8 cellular contexts compared by ENCODE assay signal in genomic region chr5:69559908-69560330, GRCh38. TPM values are rescaled to one million over a fixed set of nuclear protein-coding genes. Genes with fewer than 3 reads are reported as not detected.
A peak's percentile ranks its signal among the peaks of the same experiment; 100 is the strongest.
DNase-seq lines count a peak whose midpoint lies in the region; ATAC-seq, FAIRE-seq and TF ChIP-seq lines count a peak whose summit lies in the region.
"Not testable (repeated sequence)": the region's sequence is repeated elsewhere in the genome, so short reads cannot be mapped to it uniquely, and the experiment has no call there.

TSS of gene GTF2H2C (plus strand) at chr5:69560191. CDS start at chr5:69565133, 4,942 bp downstream.

- H3F3A ChIP-seq in MM.1S (ENCODE audit: insufficient read depth, low read length) = not testable (repeated sequence)

- not testable (repeated sequence) for H3K27me3 ChIP-seq in MM.1S (replicated peaks; ENCODE audit: insufficient read depth, low read length); keratinocyte (ENCODE audit: control insufficient read depth, extremely low read depth, insufficient read depth, low read length); sigmoid colon; tibial nerve

- not testable (repeated sequence) for H3K9ac ChIP-seq in MM.1S (ENCODE audit: low read length)
- peak within 1 kb of the TSS; percentile 15 for H3K9ac ChIP-seq in keratinocyte (ENCODE audit: control insufficient read depth, extremely low read depth, insufficient read depth, low read length)

- H3K4me3 ChIP-seq in MM.1S (ENCODE audit: low read length) = peak within 1 kb of the TSS; percentile 45; the same call in 1 of the 2 replicates
- H3K4me3 ChIP-seq in keratinocyte (ENCODE audit: control insufficient read depth in 2 of 3, extremely low read depth in 1 of 3, insufficient read depth in 2 of 3, low read depth in 1 of 3, low read length in 3 of 3) = peak within 1 kb of the TSS; percentile 35 to 57 (median 37)
- peak within 1 kb of the TSS; percentile 38 to 49 (median 45) for H3K4me3 ChIP-seq in sigmoid colon
- H3K4me3 ChIP-seq in tibial nerve = peak within 1 kb of the TSS; percentile 24 to 55 (median 40)

- not testable (repeated sequence) for H3K9me3 ChIP-seq in MM.1S (replicated peaks; ENCODE audit: insufficient read depth, low read length); keratinocyte (ENCODE audit: control insufficient read depth, low read depth, low read length); sigmoid colon; tibial nerve

- not testable (repeated sequence) for H3K9me2 ChIP-seq in MM.1S (replicated peaks; ENCODE audit: insufficient read depth, low read length)

- H2AFZ ChIP-seq in MM.1S (ENCODE audit: low read length) (peak within 1 kb of the TSS; percentile 69), keratinocyte (ENCODE audit: control insufficient read depth, low read length) (peak within 1 kb of the TSS; percentile 69)

- H3K79me2 ChIP-seq in MM.1S (ENCODE audit: low read length); keratinocyte (ENCODE audit: control insufficient read depth, insufficient read depth, low read length): not testable (repeated sequence)

- not testable (repeated sequence) for FAIRE-seq in keratinocyte (lab: Jason Lieb, UNC)

- ATAC-seq in GM18508 (IDR thresholded peaks at IDR 0.05; ENCODE audit: insufficient read depth, unreplicated experiment) (peak; percentile 83), HG02678 (IDR thresholded peaks at IDR 0.05; ENCODE audit: unreplicated experiment) (peak; percentile 99)

- WGBS in sigmoid colon, 2 donors = 0 to 1% methylated on average over 40 of the region's 40 CpGs
- WGBS in tibial nerve, 2 donors = 1 to 3% methylated on average over 7 to 21 of the region's 40 CpGs

- intact Hi-C loops in sigmoid colon (cut with DNase I) = not testable (repeated sequence)

- not testable (repeated sequence) for TF ChIP-seq POLR2A in sigmoid colon (IDR thresholded peaks at IDR 0.05); tibial nerve (IDR thresholded peaks at IDR 0.05)

- H3K4me2 ChIP-seq in MM.1S (ENCODE audit: low read depth, low read length) (peak within 1 kb of the TSS; percentile 34; the same call in 1 of the 2 replicates), keratinocyte (ENCODE audit: control insufficient read depth, extremely low read depth, insufficient read depth, low read depth, low read length) (peak within 1 kb of the TSS; percentile 64)

- TF ChIP-seq EP300 in sigmoid colon (IDR thresholded peaks at IDR 0.05); tibial nerve (IDR thresholded peaks at IDR 0.05): not testable (repeated sequence)

- H3K9me1 ChIP-seq in keratinocyte (ENCODE audit: control insufficient read depth, extremely low read depth, insufficient read depth, low read length) = not testable (repeated sequence)

- dilution Hi-C loops in keratinocyte (cut with MboI; ENCODE audit: extremely low pct_ligation_motif_present, low sequenced_read_pairs) = not testable (repeated sequence)

- not testable (repeated sequence) for H4K20me1 ChIP-seq in MM.1S (ENCODE audit: insufficient read depth, low read length); keratinocyte (ENCODE audit: control insufficient read depth, extremely low read depth, insufficient read depth, low read length)

- TF ChIP-seq CTCF in MM.1S (IDR thresholded peaks at IDR 0.05; ENCODE audit: low read length) = peak; percentile 28
- TF ChIP-seq CTCF in keratinocyte (optimal IDR thresholded peaks at IDR 0.05 in 1 of 3, IDR thresholded peaks at IDR 0.05 in 1 of 3, conservative IDR thresholded peaks at IDR 0.05 in 1 of 3; ENCODE audit: extremely low read depth in 1 of 3, insufficient read depth in 2 of 3, low read length in 3 of 3) = peak in 2 of 3 experiments; percentile 23 to 36
- not testable (repeated sequence) for TF ChIP-seq CTCF in sigmoid colon (IDR thresholded peaks at IDR 0.05)
- peak in 2 of 5 experiments; percentile 15 to 21 for TF ChIP-seq CTCF in tibial nerve (IDR thresholded peaks at IDR 0.05)

- DNase-seq in MM.1S (peak; percentile 65), dedifferentiated amniotic fluid mesenchymal stem cell (ENCODE audit: extremely low spot score) (peak; percentile 51), sigmoid colon (peak; percentile 76), tibial nerve (ENCODE audit: low spot score in 2 of 2) (peak; percentile 16 to 34)
- peak; percentile 35 to 53 for DNase-seq in activated CD8-positive, alpha-beta memory T cell treated with anti-CD3 and anti-CD28 coated beads for 4 hours (ENCODE audit: low read depth in 2 of 2)
- not testable (repeated sequence) for DNase-seq in keratinocyte (ENCODE audit: low read depth, low spot score)

- not testable (repeated sequence) for H3K27ac ChIP-seq in MM.1S (ENCODE audit: low read length); keratinocyte (ENCODE audit: control insufficient read depth, insufficient read depth, low read length)
- H3K27ac ChIP-seq in sigmoid colon (peak within 1 kb of the TSS; percentile 45 to 56 (median 46)), tibial nerve (peak within 1 kb of the TSS in 1 of 4 donors; percentile 26)

- not testable (repeated sequence) for H3K36me3 ChIP-seq in MM.1S (replicated peaks; ENCODE audit: insufficient read depth, low read length); keratinocyte (ENCODE audit: control insufficient read depth in 2 of 2, extremely low read depth in 1 of 2, insufficient read depth in 2 of 2, low read length in 2 of 2); sigmoid colon; tibial nerve

- H3K4me1 ChIP-seq in MM.1S (ENCODE audit: low read length); keratinocyte (ENCODE audit: control insufficient read depth, extremely low read depth, insufficient read depth, low read length); sigmoid colon; tibial nerve: not testable (repeated sequence)

RNA-seq across cellular contexts. Expression of gene GTF2H2C, which starts in this region (rescaled TPM):
- polyA plus RNA-seq in keratinocyte = 17.5 to 37.3 TPM (median 21.0 TPM) in 3 replicates
- polyA plus RNA-seq in keratinocyte (2011; ENCODE audit: low read depth) = 133 TPM
- polyA plus RNA-seq in keratinocyte (2011; cell fraction: cytosol; rRNA removed) = 12.8 and 28.9 TPM in 2 replicates
- 35.4 and 40.0 TPM in 2 replicates for polyA plus RNA-seq in keratinocyte (2011; cell fraction: nucleus; rRNA removed)
- 11.2 and 20.0 TPM in 2 replicates for polyA plus RNA-seq in keratinocyte (2012; ENCODE audit: low replicate concordance)
- polyA minus RNA-seq in keratinocyte = 8.6 to 23.1 TPM (median 8.9 TPM) in 3 replicates
- polyA minus RNA-seq in keratinocyte (2011; cell fraction: cytosol; rRNA and poly(A)+ RNA removed) = 9.8 TPM
- 16.2 and 33.0 TPM in 2 replicates for polyA minus RNA-seq in keratinocyte (2011; cell fraction: nucleus; rRNA and poly(A)+ RNA removed)
- total RNA-seq in sigmoid colon = 10 to 100 TPM; 13.8 to 21.6 (median 19.8) TPM
- polyA plus RNA-seq in sigmoid colon = 10 to 100 TPM; 12.0 to 19.3 (median 16.2) TPM
- 10 to 100 TPM; 10.8 to 20.3 (median 19.2) TPM for total RNA-seq in tibial nerve
